Comparison of ENCODE assay signal across 9 cellular contexts in the genomic region with DNA sequence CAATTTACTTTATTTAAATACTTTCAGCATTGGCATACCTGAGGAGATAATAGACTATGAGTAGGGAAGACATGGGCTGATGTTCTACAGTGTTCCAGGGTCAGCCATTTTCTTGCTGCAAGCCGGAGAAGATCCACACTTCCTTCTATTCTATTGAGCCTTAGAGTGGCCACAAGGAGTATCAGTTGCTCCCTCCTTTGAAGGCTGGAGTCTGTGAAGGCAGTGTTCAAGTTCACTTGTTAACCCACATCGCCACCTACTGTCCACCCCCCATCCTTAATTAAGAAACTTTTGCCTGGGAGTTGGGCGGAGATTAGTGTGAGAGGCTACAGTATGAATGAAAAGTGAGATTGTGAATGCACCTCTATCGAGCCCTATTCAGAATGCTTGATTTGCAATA.
DNase-seq lines count a peak whose midpoint lies in the region; ATAC-seq and TF ChIP-seq lines count a peak whose summit lies in the region.
"Had no signal": no experiment of that assay in that cellular context is flagged by ENCODE, and none has a peak within 500 bp of the region (broad histone marks: within the 10 kb centered on the region; RNA-seq: fewer than 3 reads in every experiment).

No MANE protein-coding gene starts in this region.

- no peak overlapping the region for H3K18ac ChIP-seq in mesenchymal stem cell (ENCODE audit: low read depth in 1 of 2, low read length in 2 of 2)

- H3K4me1 ChIP-seq in KMS-11 (ENCODE audit: low read depth, poor library complexity, severe bottlenecking) (peaks cover 3% of the 10 kb centered on the region), NT2/D1 (ENCODE audit: insufficient read depth, insufficient read length) (no peaks in the 10 kb centered on the region), mesenchymal stem cell (ENCODE audit: control insufficient read depth, insufficient read depth, low read depth, low read length) (no peaks in the 10 kb centered on the region)

- no peak overlapping the region for H3K4me2 ChIP-seq in KMS-11
- H3K4me2 ChIP-seq in mesenchymal stem cell (ENCODE audit: low read length, poor library complexity, severe bottlenecking): no peak overlapping the region

- TF ChIP-seq CTCF in KMS-11 (conservative IDR thresholded peaks at IDR 0.05; ENCODE audit: low read depth, low read length): peak; percentile 87

- peak; percentile 31 for DNase-seq in DMS153 (lab: John Stamatoyannopoulos, UW)
- peak; percentile 80 for DNase-seq in NT2/D1 (ENCODE audit: low read depth, low spot score)
- peak; percentile 50 for DNase-seq in cerebellar cortex (ENCODE audit: low spot score)
- DNase-seq in mesenchymal stem cell: peak; percentile 61
- no peak for DNase-seq in GF-D8 (lab: John Stamatoyannopoulos, UW)
- DNase-seq: activated B cell treated with CpG ODN at 0.5 μM for 24 hours had no signal

- H3K9ac ChIP-seq in KMS-11 (no peak overlapping the region), NT2/D1 (ENCODE audit: insufficient read length, low read depth) (no peak overlapping the region), mesenchymal stem cell (ENCODE audit: low read length) (no peak overlapping the region)

- no peak overlapping the region for H2BK12ac ChIP-seq in mesenchymal stem cell (ENCODE audit: low read length in 2 of 2)

- H3K14ac ChIP-seq in mesenchymal stem cell (ENCODE audit: low read length in 2 of 2): no peak overlapping the region

- H3K9me3 ChIP-seq in NT2/D1 (ENCODE audit: insufficient read depth, low read length) (no peaks in the 10 kb centered on the region), mesenchymal stem cell (ENCODE audit: control insufficient read depth, low read length) (no peaks in the 10 kb centered on the region)

- H3K23ac ChIP-seq in mesenchymal stem cell (ENCODE audit: low read length in 2 of 2): no peak overlapping the region

- no peak overlapping the region for H3K4ac ChIP-seq in mesenchymal stem cell (ENCODE audit: low read depth in 1 of 2, low read length in 2 of 2)

- H3K27me3 ChIP-seq in KMS-11 (ENCODE audit: insufficient read depth, low read depth) (no peaks in the 10 kb centered on the region), NT2/D1 (ENCODE audit: insufficient read depth, insufficient read length) (no peaks in the 10 kb centered on the region), mesenchymal stem cell (ENCODE audit: control insufficient read depth in 1 of 2, insufficient read depth in 1 of 2, low read length in 2 of 2) (peaks cover 0 to 33% of the 10 kb centered on the region in 2 experiments)

- H3K79me2 ChIP-seq in KMS-11 (ENCODE audit: insufficient read depth, low read depth): no peaks in the 10 kb centered on the region

- WGBS in mesenchymal stem cell: no CpG with 5 or more reads among the region's 4 CpGs

- H2AFZ ChIP-seq in KMS-11 (ENCODE audit: low read depth): peak overlapping the region; percentile 18; the same call in 1 of the 2 replicates
- no peak overlapping the region for H2AFZ ChIP-seq in mesenchymal stem cell (ENCODE audit: low read depth, low read length)

- no peak overlapping the region for H2BK15ac ChIP-seq in mesenchymal stem cell (ENCODE audit: low read depth, poor library complexity, severe bottlenecking)

- H2AK5ac ChIP-seq in mesenchymal stem cell (ENCODE audit: low read length, severe bottlenecking): no peak overlapping the region

- H4K91ac ChIP-seq in mesenchymal stem cell (ENCODE audit: low read length): no peak overlapping the region

- no peaks in the 10 kb centered on the region for H3K79me1 ChIP-seq in mesenchymal stem cell (replicated peaks; ENCODE audit: low read length, poor library complexity, severe bottlenecking)

- ATAC-seq in GM19455 (IDR thresholded peaks at IDR 0.05; ENCODE audit: unreplicated experiment) (peak; percentile 55), HG02763 (IDR thresholded peaks at IDR 0.05; ENCODE audit: unreplicated experiment) (no peak)

- no peak overlapping the region for H2BK120ac ChIP-seq in mesenchymal stem cell (ENCODE audit: low read depth, low read length)

- no peak overlapping the region for H2BK5ac ChIP-seq in mesenchymal stem cell (ENCODE audit: low read depth, low read length, poor library complexity, severe bottlenecking)

- H3K36me3 ChIP-seq in KMS-11 (ENCODE audit: insufficient read depth) (no peaks in the 10 kb centered on the region), NT2/D1 (ENCODE audit: insufficient read depth, insufficient read length, low read length) (no peaks in the 10 kb centered on the region), mesenchymal stem cell (ENCODE audit: control insufficient read depth in 1 of 2, insufficient read depth in 2 of 2, low read depth in 1 of 2, low read length in 2 of 2) (no peaks in the 10 kb centered on the region)

- no peaks in the 10 kb centered on the region for H4K20me1 ChIP-seq in KMS-11 (ENCODE audit: insufficient read depth)

- H3K27ac ChIP-seq in KMS-11 (no peak overlapping the region), mesenchymal stem cell (ENCODE audit: low read length, poor library complexity, severe bottlenecking) (no peak overlapping the region)

- H4K8ac ChIP-seq in mesenchymal stem cell (ENCODE audit: low read length): no peak overlapping the region

- H3K4me3 ChIP-seq in KMS-11 (IDR thresholded peaks at IDR 0.05; ENCODE audit: insufficient read depth, low read depth, low read length) (no peak overlapping the region), NT2/D1 (ENCODE audit: insufficient read length, low read depth) (no peak overlapping the region), mesenchymal stem cell (ENCODE audit: insufficient read depth in 1 of 2, low read depth in 1 of 2, low read length in 2 of 2) (no peak overlapping the region)
